21 cellular contexts compared by ENCODE assay signal in genomic region chrX:31178064-31178768, GRCh38.
DNase-seq lines count a peak whose midpoint lies in the region; ATAC-seq, FAIRE-seq and TF ChIP-seq lines count a peak whose summit lies in the region.
"Had no signal": no experiment of that assay in that cellular context is flagged by ENCODE, and none has a peak within 500 bp of the region (broad histone marks: within the 10 kb centered on the region; RNA-seq: fewer than 3 reads in every experiment).

No MANE protein-coding gene starts in this region.

- no peak for TF ChIP-seq CTCF in OCI-LY3 (IDR thresholded peaks at IDR 0.05; ENCODE audit: low read depth, low read length)

- H3K9ac ChIP-seq in OCI-LY3 (ENCODE audit: low read length) = no peak overlapping the region

- peaks cover 55% of the 10 kb centered on the region for H3K36me3 ChIP-seq in OCI-LY3 (replicated peaks; ENCODE audit: low read depth, low read length)
- H3K36me3 ChIP-seq: Peyer's patch, vagina, WERI-Rb-1 had no signal

- no peaks in the 10 kb centered on the region for H3K27me3 ChIP-seq in OCI-LY3 (ENCODE audit: low read depth, low read length)
- H3K27me3 ChIP-seq: Peyer's patch, vagina had no signal

- no peaks in the 10 kb centered on the region for H3K4me1 Mint-ChIP-seq in T-helper 17 cell

- H2AFZ ChIP-seq in OCI-LY3 (ENCODE audit: low read depth, low read length) = no peak overlapping the region

- H3K27me3 Mint-ChIP-seq in T-helper 17 cell = no peaks in the 10 kb centered on the region
- H3K27me3 Mint-ChIP-seq: stimulated activated naive CD8-positive, alpha-beta T cell treated with anti-CD3 and anti-CD28 coated beads, Interleukin-15, Interleukin-2, amounts not matched to agents 100 ng/mL and 50 ng/mL, for 24 hours had no signal

- no peak overlapping the region for H3K4me3 Mint-ChIP-seq in T-helper 17 cell
- H3K4me3 Mint-ChIP-seq: activated naive CD4-positive, alpha-beta T cell treated with anti-CD3 and anti-CD28 coated beads for 36 hours; stimulated activated naive CD8-positive, alpha-beta T cell treated with anti-CD3 and anti-CD28 coated beads, Interleukin-15, Interleukin-2, amounts not matched to agents 100 ng/mL and 50 ng/mL, for 24 hours had no signal

- no peaks in the 10 kb centered on the region for H3K36me3 Mint-ChIP-seq in T-helper 17 cell (ENCODE audit: low read depth)

- FAIRE-seq in GM12891 (lab: Jason Lieb, UNC) = peak; percentile 48
- FAIRE-seq: H54 had no signal

- H3K9me3 ChIP-seq in OCI-LY3 (ENCODE audit: insufficient read depth, low read length) (no peaks in the 10 kb centered on the region), T-helper 17 cell (ENCODE audit: control insufficient read depth, low read length, poor library complexity, severe bottlenecking) (no peaks in the 10 kb centered on the region)
- H3K9me3 ChIP-seq: mucosa of descending colon, Peyer's patch, vagina had no signal

- DNase-seq in GM12891 (ENCODE audit: insufficient read length, low spot score) (no peak), ecto neural progenitor cell (ENCODE audit: low spot score) (no peak), T-helper 17 cell (no peak), DMS53 (lab: John Stamatoyannopoulos, UW) (no peak)
- DNase-seq: activated naive CD4-positive, alpha-beta T cell treated with anti-CD3 and anti-CD28 coated beads for 36 hours; hippocampal formation; Kasumi-1; left cardiac atrium; mucosa of descending colon; NCI-H146; NCI-H524 treated with DMSO at 0.1 percent for 48 hours; Peyer's patch; WERI-Rb-1 had no signal

- no peak overlapping the region for H3K4me3 ChIP-seq in OCI-LY3 (ENCODE audit: low read length)
- H3K4me3 ChIP-seq: mucosa of descending colon, Peyer's patch, vagina had no signal

- H3K27ac Mint-ChIP-seq in T-helper 17 cell = no peak overlapping the region
- H3K27ac Mint-ChIP-seq: activated naive CD4-positive, alpha-beta T cell treated with anti-CD3 and anti-CD28 coated beads for 36 hours; stimulated activated naive CD8-positive, alpha-beta T cell treated with anti-CD3 and anti-CD28 coated beads, Interleukin-15, Interleukin-2, amounts not matched to agents 100 ng/mL and 50 ng/mL, for 24 hours had no signal

- peak overlapping the region; percentile 31; the same call in 1 of the 2 replicates for H3K4me2 ChIP-seq in OCI-LY3 (ENCODE audit: low read length)

- H3K79me2 ChIP-seq in OCI-LY3 (ENCODE audit: low read length) = no peaks in the 10 kb centered on the region

- H3K27ac ChIP-seq in OCI-LY3 (ENCODE audit: low read length) = peak overlapping the region; percentile 47
- H3K27ac ChIP-seq: HL-60, Peyer's patch, vagina, WERI-Rb-1 had no signal

- H3K4me1 ChIP-seq in OCI-LY3 (ENCODE audit: low read length) = peaks cover 29% of the 10 kb centered on the region
- H3K4me1 ChIP-seq: Peyer's patch, vagina had no signal

- no peaks in the 10 kb centered on the region for H4K20me1 ChIP-seq in OCI-LY3 (ENCODE audit: insufficient read depth, low read length)

- TF ChIP-seq POLR2A in GM12891 (IDR thresholded peaks at IDR 0.05; ENCODE audit: low read depth, low read length) = no peak

- ATAC-seq in GM19463 (IDR thresholded peaks at IDR 0.05; ENCODE audit: unreplicated experiment) (peak; percentile 74), HG02884 (IDR thresholded peaks at IDR 0.05; ENCODE audit: unreplicated experiment) (peak; percentile 82), HG03139 (IDR thresholded peaks at IDR 0.05; ENCODE audit: unreplicated experiment) (no peak), T-helper 17 cell (no peak)
- ATAC-seq: left cardiac atrium, mucosa of descending colon had no signal

TF ChIP-seq in GM12891, 5 proteins besides CTCF, POLR2A, EP300 and RAD21:
- TF ChIP-seq PAX5 (IDR thresholded peaks at IDR 0.05; ENCODE audit: insufficient read depth, low read length, severe bottlenecking) (no peak), POU2F2 (IDR thresholded peaks at IDR 0.05; ENCODE audit: low read depth, low read length) (no peak), SPI1 (IDR thresholded peaks at IDR 0.05; ENCODE audit: low read depth, low read length) (no peak), TAF1 (IDR thresholded peaks at IDR 0.05; ENCODE audit: low read depth, low read length) (no peak), POLR2AphosphoS5 (IDR thresholded peaks at IDR 0.05; ENCODE audit: low read depth, low read length) (no peak)

Comparison
In these comparisons a context has a peak if more than half of its experiments do, and no peak if none do; other contexts are left out.
1. ATAC-seq: peak in GM19463 (single experiment) and HG02884 (single experiment); none in HG03139 (single experiment) and T-helper 17 cell (single experiment).